Comparison of ENCODE assay signal across 8 cellular contexts in the genomic region with DNA sequence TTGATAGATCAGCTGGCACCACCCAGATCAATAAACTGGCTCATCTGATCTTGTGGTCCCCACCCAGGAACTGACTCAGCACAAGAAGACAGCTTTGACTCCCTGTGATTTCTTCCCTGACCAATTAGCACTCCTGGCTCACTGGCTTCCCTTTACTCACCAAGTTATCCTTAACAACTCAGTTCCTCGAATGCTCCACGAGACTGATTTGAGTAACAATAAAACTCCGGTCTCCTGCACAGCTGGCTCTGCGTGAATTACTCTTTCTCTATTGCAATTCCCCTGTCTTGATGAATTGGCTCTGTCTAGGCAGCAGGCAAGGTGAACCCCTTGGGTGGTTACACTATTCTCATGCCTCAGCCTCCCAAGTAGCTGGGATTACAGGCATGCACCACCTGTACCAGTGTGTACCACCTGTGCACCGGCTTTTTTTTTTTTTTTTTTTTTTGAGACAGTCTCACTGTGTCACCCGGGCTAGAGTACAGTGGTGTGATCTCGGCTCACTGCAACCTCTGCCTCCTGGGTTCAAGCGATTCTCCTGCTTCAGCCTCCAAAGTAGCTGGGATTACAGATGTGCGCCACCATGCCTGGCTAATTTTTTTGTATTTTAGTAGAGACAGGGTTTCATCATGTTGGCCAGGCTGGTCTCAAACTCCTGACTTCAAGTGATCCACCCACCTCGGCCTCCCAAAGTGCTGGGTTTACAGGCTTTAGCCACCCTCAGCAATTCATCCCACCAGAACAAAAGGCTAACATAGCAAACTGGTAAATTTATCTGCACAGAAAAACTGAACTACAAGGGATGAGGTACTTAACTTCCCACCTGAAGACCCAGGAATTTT. TPM values are rescaled to one million over a fixed set of nuclear protein-coding genes. Genes with fewer than 3 reads are reported as not detected.
A peak's percentile ranks its signal among the peaks of the same experiment; 100 is the strongest.
DNase-seq lines count a peak whose midpoint lies in the region; ATAC-seq and TF ChIP-seq lines count a peak whose summit lies in the region.
"Not testable (repeated sequence)": the region's sequence is repeated elsewhere in the genome, so short reads cannot be mapped to it uniquely, and the experiment has no call there.

No MANE protein-coding gene starts in this region.

- not testable (repeated sequence) for H3K27me3 ChIP-seq in CD4-positive, CD25-positive, alpha-beta regulatory T cell (ENCODE audit: control insufficient read depth, insufficient read depth, low read length); Panc1 (ENCODE audit: control insufficient read depth, insufficient read depth, low read length)

- not testable (repeated sequence) for TF ChIP-seq CTCF in Panc1 (IDR thresholded peaks at IDR 0.05); chondrocyte (IDR thresholded peaks at IDR 0.05); nephron (IDR thresholded peaks at IDR 0.05; ENCODE audit: unreplicated experiment in 3 of 3)

- peak overlapping the region; percentile 77 to 94 (median 87) for H3K4me3 Mint-ChIP-seq in CD4-positive, CD25-positive, alpha-beta regulatory T cell
- peak overlapping the region; percentile 71 for H3K4me3 Mint-ChIP-seq in activated T-cell treated with anti-CD3 and anti-CD28 coated beads, Interleukin-2, amount 50 U/mL, for 24 hours
- not testable (repeated sequence) for H3K4me3 Mint-ChIP-seq in chondrocyte (ENCODE audit: unreplicated experiment)
- peak overlapping the region in 1 of 3 experiments; percentile 75 for H3K4me3 Mint-ChIP-seq in nephron
- H3K4me3 Mint-ChIP-seq in stimulated activated naive CD8-positive, alpha-beta T cell treated with anti-CD3 and anti-CD28 coated beads, Interleukin-15, amount 100 ng/mL, for 72 hours: peak overlapping the region; percentile 10 to 70

- peak overlapping the region; percentile 92 for H3K4me3 ChIP-seq in CD4-positive, CD25-positive, alpha-beta regulatory T cell (ENCODE audit: low read depth, low read length)
- 0 out of 4 replicates have a peak overlapping the region, but pooled peaks have one; percentile 3 to 43 for H3K4me3 ChIP-seq in Panc1 (ENCODE audit: low read depth in 2 of 2, low read length in 2 of 2)

- in situ Hi-C loops in Panc1 (cut with HindIII; ENCODE audit: low pct_unique_long_range_greater_than_20kb, low sequenced_read_pairs): not testable (repeated sequence)

- not testable (repeated sequence) for ATAC-seq in CD4-positive, CD25-positive, alpha-beta regulatory T cell (ENCODE audit: low read depth in 2 of 2); stimulated activated naive CD8-positive, alpha-beta T cell treated with anti-CD3 and anti-CD28 coated beads, Interleukin-15, amount 100 ng/mL, for 72 hours
- ATAC-seq in HG03060 (IDR thresholded peaks at IDR 0.05; ENCODE audit: low read depth, unreplicated experiment) (peak; percentile 9), Panc1 (peak; percentile 32)

- not testable (repeated sequence) for H3K36me3 ChIP-seq in CD4-positive, CD25-positive, alpha-beta regulatory T cell (ENCODE audit: control insufficient read depth, insufficient read depth, low read length); Panc1 (ENCODE audit: control insufficient read depth, insufficient read depth, low read length)

- POLR2A ChIA-PET in Panc1 (lab: Charles Lee): interaction anchor here (0.7 to 1.5 kb wide), 3 partner anchors 26 to 34 kb away, joined by 3 to 4 read pairs (median 4); a partner anchor contains a TSS

- DNase-seq in CD4-positive, CD25-positive, alpha-beta regulatory T cell: peak in 2 of 3 donors; percentile 11 to 54
- DNase-seq in Panc1 (ENCODE audit: low read depth, low spot score); activated T-cell treated with anti-CD3 and anti-CD28 coated beads, Interleukin-2, amount 50 U/mL, for 24 hours; chondrocyte (ENCODE audit: low spot score): not testable (repeated sequence)
- DNase-seq in iPS DF 19.7 (ENCODE audit: low read depth, low spot score): peak; percentile 52
- DNase-seq in stimulated activated naive CD8-positive, alpha-beta T cell treated with anti-CD3 and anti-CD28 coated beads, Interleukin-15, amount 100 ng/mL, for 72 hours: peak; percentile 15 to 60

- H3K36me3 Mint-ChIP-seq in CD4-positive, CD25-positive, alpha-beta regulatory T cell; activated T-cell treated with anti-CD3 and anti-CD28 coated beads, Interleukin-2, amount 50 U/mL, for 24 hours (ENCODE audit: low read depth); chondrocyte (ENCODE audit: low read depth); nephron (ENCODE audit: low read depth): not testable (repeated sequence)

- H3K9me3 Mint-ChIP-seq in CD4-positive, CD25-positive, alpha-beta regulatory T cell; activated T-cell treated with anti-CD3 and anti-CD28 coated beads, Interleukin-2, amount 50 U/mL, for 24 hours; chondrocyte (ENCODE audit: low read depth); nephron; stimulated activated naive CD8-positive, alpha-beta T cell treated with anti-CD3 and anti-CD28 coated beads, Interleukin-15, amount 100 ng/mL, for 72 hours: not testable (repeated sequence)

- H3K9me3 ChIP-seq in CD4-positive, CD25-positive, alpha-beta regulatory T cell (ENCODE audit: control insufficient read depth in 2 of 2, low read length in 2 of 2); Panc1 (ENCODE audit: control insufficient read depth, insufficient read depth, low read depth, low read length): not testable (repeated sequence)

- CTCF ChIA-PET in Panc1 (lab: Charles Lee): not testable (repeated sequence)

- H3K4me1 ChIP-seq in CD4-positive, CD25-positive, alpha-beta regulatory T cell (ENCODE audit: control insufficient read depth, insufficient read depth, low read length, poor library complexity, severe bottlenecking); Panc1 (ENCODE audit: control insufficient read depth, insufficient read depth, low read length): not testable (repeated sequence)

- peak overlapping the region; percentile 98 to 100 (median 99) for H3K27ac Mint-ChIP-seq in CD4-positive, CD25-positive, alpha-beta regulatory T cell
- H3K27ac Mint-ChIP-seq in activated T-cell treated with anti-CD3 and anti-CD28 coated beads, Interleukin-2, amount 50 U/mL, for 24 hours: peak overlapping the region; percentile 100
- peak overlapping the region; percentile 98 for H3K27ac Mint-ChIP-seq in chondrocyte (ENCODE audit: unreplicated experiment)
- peak overlapping the region; percentile 99 to 100 (median 99) for H3K27ac Mint-ChIP-seq in nephron
- peak overlapping the region; percentile 100 for H3K27ac Mint-ChIP-seq in stimulated activated naive CD8-positive, alpha-beta T cell treated with anti-CD3 and anti-CD28 coated beads, Interleukin-15, amount 100 ng/mL, for 72 hours

- BruUV-seq in Panc1 (replicated peaks; lab: Mats Ljungman, UMichigan): not testable (repeated sequence)

- peak overlapping the region; percentile 88 for H3K27ac ChIP-seq in CD4-positive, CD25-positive, alpha-beta regulatory T cell (ENCODE audit: insufficient read depth, low read length, poor library complexity, severe bottlenecking)
- not testable (repeated sequence) for H3K27ac ChIP-seq in Panc1 (ENCODE audit: low read length)

- intact Hi-C loops in Panc1 (cut with micrococcal nuclease; ENCODE audit: unreplicated experiment): not testable (repeated sequence)

- not testable (repeated sequence) for H3K27me3 Mint-ChIP-seq in CD4-positive, CD25-positive, alpha-beta regulatory T cell; activated T-cell treated with anti-CD3 and anti-CD28 coated beads, Interleukin-2, amount 50 U/mL, for 24 hours; chondrocyte (ENCODE audit: low read depth); nephron (ENCODE audit: low read depth); stimulated activated naive CD8-positive, alpha-beta T cell treated with anti-CD3 and anti-CD28 coated beads, Interleukin-15, amount 100 ng/mL, for 72 hours

- peaks cover 5 to 23% (median 12%) of the 10 kb centered on the region in 4 donors for H3K4me1 Mint-ChIP-seq in CD4-positive, CD25-positive, alpha-beta regulatory T cell
- H3K4me1 Mint-ChIP-seq in activated T-cell treated with anti-CD3 and anti-CD28 coated beads, Interleukin-2, amount 50 U/mL, for 24 hours (ENCODE audit: low read depth): peaks cover 21% of the 10 kb centered on the region
- H3K4me1 Mint-ChIP-seq in chondrocyte (ENCODE audit: low read depth): peaks cover 15% of the 10 kb centered on the region
- not testable (repeated sequence) for H3K4me1 Mint-ChIP-seq in nephron
- H3K4me1 Mint-ChIP-seq in stimulated activated naive CD8-positive, alpha-beta T cell treated with anti-CD3 and anti-CD28 coated beads, Interleukin-15, amount 100 ng/mL, for 72 hours: peaks cover 19% of the 10 kb centered on the region

RNA-seq across cellular contexts. Expression of a gene that starts 33.7 kb away (rescaled TPM):
- total RNA-seq in CD4-positive, CD25-positive, alpha-beta regulatory T cell: 1.8 TPM
- under 1 TPM in 2 of 4 donors, not detected in 2; 0.05 to 0.37 TPM for polyA plus RNA-seq in CD4-positive, CD25-positive, alpha-beta regulatory T cell
- total RNA-seq in Panc1 (2021; ENCODE audit: unreplicated experiment): not detected
- not detected for polyA plus RNA-seq in Panc1 (2012; ENCODE audit: insufficient read length)
- total RNA-seq in chondrocyte: 0.05 to 0.08 TPM in 2 of 3 replicates, not detected in the other

RNA-seq across cellular contexts. Expression of a gene that starts 34.2 kb away (rescaled TPM):
- total RNA-seq in CD4-positive, CD25-positive, alpha-beta regulatory T cell: 12.7 TPM
- 10 to 100 TPM; 49.2 to 89.3 (median 56.3) TPM for polyA plus RNA-seq in CD4-positive, CD25-positive, alpha-beta regulatory T cell
- 19.9 TPM for total RNA-seq in Panc1 (2021; ENCODE audit: unreplicated experiment)
- 10.5 TPM for polyA plus RNA-seq in Panc1 (2012; ENCODE audit: insufficient read length)
- 17.2 to 25.4 TPM (median 22.3 TPM) in 3 replicates for total RNA-seq in chondrocyte
